8 cellular contexts compared by ENCODE assay signal in the genomic region with DNA sequence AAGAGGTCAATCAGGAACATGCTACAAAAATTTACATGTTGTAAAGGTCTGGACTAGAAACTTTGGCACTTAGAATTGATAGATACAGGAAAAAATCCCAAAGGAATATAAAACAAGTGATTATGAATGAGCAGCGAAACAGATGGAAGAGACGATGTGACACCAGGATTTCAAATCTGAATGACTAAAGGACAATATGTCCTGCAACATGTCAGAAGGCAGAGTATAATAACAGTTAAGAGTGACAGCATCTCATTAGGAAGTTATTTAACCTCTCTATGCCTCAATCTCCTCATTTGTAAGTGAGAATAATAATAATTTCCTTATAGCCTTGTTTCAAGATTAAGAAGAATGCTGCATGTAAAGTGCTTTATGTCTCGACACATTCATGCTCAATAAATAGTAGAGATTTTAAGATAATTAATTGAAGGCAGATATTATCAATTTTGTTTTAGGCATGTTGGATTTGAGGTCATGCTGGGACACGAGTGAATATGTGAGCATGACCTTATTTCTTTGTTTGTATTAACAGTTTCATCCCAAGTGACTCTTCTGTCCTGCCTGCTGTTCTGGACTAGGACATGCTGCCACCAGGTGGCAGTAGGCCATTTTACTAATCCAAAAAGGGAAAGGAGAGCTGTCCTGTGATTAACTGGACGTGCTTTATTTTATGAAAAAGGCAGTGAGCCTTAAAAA. TPM values are rescaled to one million over a fixed set of nuclear protein-coding genes. Genes with fewer than 3 reads are reported as not detected.
DNase-seq lines count a peak whose midpoint lies in the region; ATAC-seq and TF ChIP-seq lines count a peak whose summit lies in the region.

No MANE protein-coding gene starts in this region.

- H3K9me3 Mint-ChIP-seq in nephron: no peaks in the 10 kb centered on the region

- H3K27ac Mint-ChIP-seq in nephron: peak overlapping the region in 1 of 3 experiments; percentile 38

- TF ChIP-seq CTCF in BE2C (IDR thresholded peaks at IDR 0.05; ENCODE audit: low read depth, low read length) (peak; percentile 94), nephron (IDR thresholded peaks at IDR 0.05; ENCODE audit: unreplicated experiment in 3 of 3) (peak; percentile 78 to 86 (median 79)), thoracic aorta (IDR thresholded peaks at IDR 0.05) (peak; percentile 81)

- H3K4me3 ChIP-seq in BE2C (ENCODE audit: low read depth, low read length): no peak overlapping the region
- no peak overlapping the region for H3K4me3 ChIP-seq in thoracic aorta

- peaks cover 31% of the 10 kb centered on the region for H3K4me1 Mint-ChIP-seq in nephron

- H3K9me3 ChIP-seq in BE2C: no peaks in the 10 kb centered on the region; the same call in 1 of the 2 replicates
- H3K9me3 ChIP-seq in thoracic aorta: no peaks in the 10 kb centered on the region

- no peaks in the 10 kb centered on the region for H3K27me3 ChIP-seq in BE2C
- no peaks in the 10 kb centered on the region for H3K27me3 ChIP-seq in thoracic aorta (replicated peaks; ENCODE audit: insufficient read depth)

- peak; percentile 75 for DNase-seq in BE2C
- peak; percentile 84 for DNase-seq in NCI-H774 (lab: John Stamatoyannopoulos, UW)
- peak; percentile 31 for DNase-seq in activated T-cell treated with anti-CD3 and anti-CD28 coated beads for 1 hour (ENCODE audit: low read depth)
- DNase-seq in fibroblast of gingiva (ENCODE audit: low read depth): peak; percentile 68
- DNase-seq in thoracic aorta (ENCODE audit: low spot score): peak; percentile 53

- H3K36me3 Mint-ChIP-seq in nephron (ENCODE audit: low read depth): no peaks in the 10 kb centered on the region

- no peak overlapping the region for H3K4me3 Mint-ChIP-seq in nephron

- H3K4me1 ChIP-seq in BE2C (no peaks in the 10 kb centered on the region), thoracic aorta (ENCODE audit: control insufficient read depth in 1 of 2, low read depth in 2 of 2) (peaks cover 19 to 74% of the 10 kb centered on the region in 2 donors)

- H3K27me3 Mint-ChIP-seq in nephron (ENCODE audit: low read depth): no peaks in the 10 kb centered on the region

- no peak overlapping the region for H3K27ac ChIP-seq in thoracic aorta

- ATAC-seq in GM18867 (IDR thresholded peaks at IDR 0.05; ENCODE audit: unreplicated experiment): peak; percentile 52
- peak; percentile 41 for ATAC-seq in HG03439 (IDR thresholded peaks at IDR 0.05; ENCODE audit: unreplicated experiment)
- ATAC-seq in thoracic aorta (ENCODE audit: insufficient number of reproducible peaks, low FRiP score, low read depth): no peak

- H3K36me3 ChIP-seq in BE2C (no peaks in the 10 kb centered on the region), thoracic aorta (no peaks in the 10 kb centered on the region)

RNA-seq across cellular contexts. Expression of a gene that starts 50.1 kb away (rescaled TPM):
- 0.05 TPM for polyA plus RNA-seq in BE2C (2012; ENCODE audit: insufficient read depth, insufficient read length, low read depth)
- 10 to 100 TPM; 16.0 to 20.0 TPM for total RNA-seq in thoracic aorta

Comparison
In these comparisons a context has a peak if more than half of its experiments do, and no peak if none do; other contexts are left out.
1. DNase-seq: peak in every context shown above with its lines; median percentile 84 in NCI-H774; 75 in BE2C; 68 in fibroblast of gingiva; 53 in thoracic aorta; 31 in activated T-cell treated with anti-CD3 and anti-CD28 coated beads for 1 hour.